14 cellular contexts compared by ENCODE assay signal in the genomic region with DNA sequence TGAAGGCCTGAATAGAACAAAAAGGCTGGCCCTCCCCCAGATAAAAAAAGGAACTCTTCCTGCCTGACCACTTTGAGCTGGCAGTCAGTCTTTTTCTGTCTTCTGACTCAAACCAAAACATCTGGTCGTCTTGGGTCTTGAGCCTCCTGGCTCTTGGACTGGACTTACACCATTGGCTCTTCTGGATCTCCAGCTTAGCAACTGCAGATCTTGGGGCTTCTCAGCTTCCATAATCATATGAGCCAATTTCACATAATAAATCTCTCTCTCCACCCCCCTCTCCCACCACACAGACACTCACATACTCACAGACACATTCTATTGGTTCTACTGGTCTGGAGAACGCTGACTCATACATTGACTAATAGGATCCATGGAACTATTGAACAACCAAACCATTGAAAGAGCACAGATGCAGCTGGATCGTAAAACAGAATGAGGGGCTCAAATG. TPM values are rescaled to one million over a fixed set of nuclear protein-coding genes. Genes with fewer than 3 reads are reported as not detected.
A peak's percentile ranks its signal among the peaks of the same experiment; 100 is the strongest.
DNase-seq lines count a peak whose midpoint lies in the region; ATAC-seq and TF ChIP-seq lines count a peak whose summit lies in the region.
"Had no signal": no experiment of that assay in that cellular context is flagged by ENCODE, and none has a peak within 500 bp of the region (broad histone marks: within the 10 kb centered on the region; RNA-seq: fewer than 3 reads in every experiment).

No MANE protein-coding gene starts in this region.

- 47% methylated on average over 3 of the region's 3 CpGs for WGBS in smooth muscle cell (ENCODE audit: low lambda C conversion rate)

- H3K27ac ChIP-seq in epithelial cell of prostate: peak overlapping the region; percentile 94
- H3K27ac ChIP-seq in smooth muscle cell (ENCODE audit: low read depth): peak overlapping the region; percentile 49
- H3K27ac ChIP-seq: SJSA1 had no signal

- H3K9me3 ChIP-seq in smooth muscle cell (replicated peaks; ENCODE audit: low read depth) (no peaks in the 10 kb centered on the region), mucosa of descending colon (no peaks in the 10 kb centered on the region)
- H3K9me3 ChIP-seq: SJSA1 had no signal

- H4K20me1 ChIP-seq in smooth muscle cell (ENCODE audit: low read depth): no peaks in the 10 kb centered on the region

- H2AFZ ChIP-seq in smooth muscle cell (ENCODE audit: low read depth): no peak overlapping the region

- TF ChIP-seq POLR2A in NB4 (IDR thresholded peaks at IDR 0.05; ENCODE audit: extremely low read depth, insufficient read length): no peak

- H3K4me1 ChIP-seq in smooth muscle cell (ENCODE audit: low read depth): no peaks in the 10 kb centered on the region
- no peaks in the 10 kb centered on the region for H3K4me1 ChIP-seq in mucosa of descending colon (ENCODE audit: low read depth)
- H3K4me1 ChIP-seq: SJSA1 had no signal

- H3F3A ChIP-seq in smooth muscle cell (ENCODE audit: low read depth): no peaks in the 10 kb centered on the region

- peaks cover 0 to 4% (median 0%) of the 10 kb centered on the region in 7 donors for H3K9me3 Mint-ChIP-seq in CD14-positive monocyte
- H3K9me3 Mint-ChIP-seq: activated naive CD4-positive, alpha-beta T cell treated with anti-CD3 and anti-CD28 coated beads, Interleukin-2, amount 50 U/mL, for 72 hours; naive thymus-derived CD8-positive, alpha-beta T cell had no signal

- peaks cover 0 to 5% (median 5%) of the 10 kb centered on the region in 3 donors for H3K27me3 Mint-ChIP-seq in CD14-positive monocyte (ENCODE audit: low read depth in 3 of 3)

- no peaks in the 10 kb centered on the region for H3K27me3 ChIP-seq in smooth muscle cell (ENCODE audit: low read depth)
- H3K27me3 ChIP-seq: SJSA1 had no signal

- H3K79me2 ChIP-seq in smooth muscle cell (ENCODE audit: low read depth): no peaks in the 10 kb centered on the region

- no peak for DNase-seq in activated CD4-positive, CD25-positive, alpha-beta regulatory T cell (lab: John Stamatoyannopoulos, UW)
- DNase-seq in NB4 (ENCODE audit: low read depth): peak; percentile 80
- DNase-seq in epithelial cell of prostate (ENCODE audit: low read depth, low spot score): peak; percentile 76
- DNase-seq in smooth muscle cell (lab: John Stamatoyannopoulos, UW; ENCODE audit: unreplicated experiment): no peak
- DNase-seq in NCI-H2081 treated with DMSO at 0.1 percent for 48 hours (lab: John Stamatoyannopoulos, UW): no peak
- no peak for DNase-seq in mucosa of descending colon
- no peak for DNase-seq in CD14-positive monocyte (ENCODE audit: low spot score)
- DNase-seq: activated CD4-positive, alpha-beta T cell treated with anti-CD3 and anti-CD28 coated beads, Interleukin-2, amount 50 U/mL, for 48 hours; naive thymus-derived CD8-positive, alpha-beta T cell had no signal

- H3K9ac ChIP-seq in smooth muscle cell (ENCODE audit: low read depth): no peak overlapping the region

- H3K36me3 ChIP-seq in smooth muscle cell (ENCODE audit: low read depth) (no peaks in the 10 kb centered on the region), mucosa of descending colon (ENCODE audit: low read depth) (no peaks in the 10 kb centered on the region)
- H3K36me3 ChIP-seq: SJSA1 had no signal

- no peaks in the 10 kb centered on the region for H3K36me3 Mint-ChIP-seq in CD14-positive monocyte
- H3K36me3 Mint-ChIP-seq: activated naive CD4-positive, alpha-beta T cell treated with anti-CD3 and anti-CD28 coated beads, Interleukin-2, amount 50 U/mL, for 72 hours; naive thymus-derived CD8-positive, alpha-beta T cell had no signal

- intact Hi-C loops in mucosa of descending colon (cut with DNase I, micrococcal nuclease): no loop called here
- intact Hi-C loops in CD14-positive monocyte (cut with micrococcal nuclease): no loop called here

- ATAC-seq in activated CD4-positive, CD25-positive, alpha-beta regulatory T cell treated with anti-CD3 and anti-CD28 coated beads, Interleukin-2, amount 50 U/mL, for 24 hours: peak; percentile 32 to 53
- no peak for ATAC-seq in mucosa of descending colon
- ATAC-seq: naive thymus-derived CD8-positive, alpha-beta T cell had no signal

- H3K4me3 Mint-ChIP-seq in CD14-positive monocyte: no peak overlapping the region
- H3K4me3 Mint-ChIP-seq: naive thymus-derived CD8-positive, alpha-beta T cell had no signal

- H3K4me2 ChIP-seq in smooth muscle cell: no peak overlapping the region

- TF ChIP-seq CTCF in NB4 (IDR thresholded peaks at IDR 0.05; ENCODE audit: low read depth, low read length): no peak
- TF ChIP-seq CTCF in smooth muscle cell (IDR thresholded peaks at IDR 0.05; ENCODE audit: borderline replicate concordance, insufficient read depth, poor library complexity, severe bottlenecking): no peak
- TF ChIP-seq CTCF in mucosa of descending colon (IDR thresholded peaks at IDR 0.05): no peak
- TF ChIP-seq CTCF in CD14-positive monocyte (IDR thresholded peaks at IDR 0.05): no peak

- H3K4me3 ChIP-seq in NB4 (ENCODE audit: low read depth, low read length) (no peak overlapping the region), smooth muscle cell (no peak overlapping the region), mucosa of descending colon (no peak overlapping the region)
- H3K4me3 ChIP-seq: SJSA1, skin epidermis had no signal

- no peaks in the 10 kb centered on the region for H3K4me1 Mint-ChIP-seq in CD14-positive monocyte
- H3K4me1 Mint-ChIP-seq: naive thymus-derived CD8-positive, alpha-beta T cell had no signal

- no peak overlapping the region for H3K27ac Mint-ChIP-seq in CD14-positive monocyte
- H3K27ac Mint-ChIP-seq: naive thymus-derived CD8-positive, alpha-beta T cell had no signal

RNA-seq across cellular contexts. Expression of a gene that starts 15.6 kb away (rescaled TPM):
- total RNA-seq in smooth muscle cell: 2.1 and 7.2 TPM in 2 replicates
- 0.50 and 0.83 TPM in 2 replicates for polyA plus RNA-seq in smooth muscle cell
- 10 to 100 TPM; 18.3 to 39.8 (median 28.0) TPM for total RNA-seq in mucosa of descending colon
- not detected for polyA plus RNA-seq in CD14-positive monocyte
- total RNA-seq: activated naive CD4-positive, alpha-beta T cell treated with anti-CD3 and anti-CD28 coated beads, Interleukin-2, amount 50 U/mL, for 72 hours; naive thymus-derived CD8-positive, alpha-beta T cell; NCI-H460; SJSA1 had no signal
- polyA plus RNA-seq: naive thymus-derived CD8-positive, alpha-beta T cell had no signal

Comparison
In these comparisons a context has a peak if more than half of its experiments do, and no peak if none do; other contexts are left out.
1. DNase-seq: peak in NB4 (single experiment) and epithelial cell of prostate (single experiment); none in activated CD4-positive, CD25-positive, alpha-beta regulatory T cell (0 of 4), smooth muscle cell (single experiment), NCI-H2081 treated with DMSO at 0.1 percent for 48 hours (single experiment), mucosa of descending colon (0 of 3) and CD14-positive monocyte (single experiment).